ENCODE assay signal across 22 cellular contexts in genomic region chr1:29322861-29323585, GRCh38.
DNase-seq lines count a peak whose midpoint lies in the region; ATAC-seq and TF ChIP-seq lines count a peak whose summit lies in the region.
"Had no signal": no experiment of that assay in that cellular context is flagged by ENCODE, and none has a peak within 500 bp of the region (broad histone marks: within the 10 kb centered on the region; RNA-seq: fewer than 3 reads in every experiment).

No MANE protein-coding gene starts in this region.

- no peaks in the 10 kb centered on the region for H3K9me3 Mint-ChIP-seq in nephron progenitor cell
- no peaks in the 10 kb centered on the region for H3K9me3 Mint-ChIP-seq in endodermal cell
- H3K9me3 Mint-ChIP-seq: CD4-positive, CD25-positive, alpha-beta regulatory T cell; GM23338; IgD-negative memory B cell had no signal

- H3K4me1 Mint-ChIP-seq in nephron progenitor cell = peaks cover 42% of the 10 kb centered on the region
- H3K4me1 Mint-ChIP-seq in endodermal cell = peaks cover 4% of the 10 kb centered on the region
- H3K4me1 Mint-ChIP-seq: CD4-positive, CD25-positive, alpha-beta regulatory T cell had no signal

- no peaks in the 10 kb centered on the region for H3K9me3 ChIP-seq in upper lobe of right lung
- no peaks in the 10 kb centered on the region for H3K9me3 ChIP-seq in endodermal cell (ENCODE audit: control insufficient read depth, low read length)
- H3K9me3 ChIP-seq: BE2C, SK-N-SH had no signal

- no peak overlapping the region for H3K9ac ChIP-seq in endodermal cell (ENCODE audit: extremely low read depth, low read length, poor library complexity, severe bottlenecking)
- H3K9ac ChIP-seq: SK-N-SH had no signal

- H3K4me3 ChIP-seq in upper lobe of right lung (no peak overlapping the region), endodermal cell (ENCODE audit: low read length) (no peak overlapping the region)
- H3K4me3 ChIP-seq: GM23338 had no signal

- H3K27ac ChIP-seq in upper lobe of right lung (no peak overlapping the region), endodermal cell (ENCODE audit: low read depth, low read length) (no peak overlapping the region)

- TF ChIP-seq CTCF in nephron progenitor cell (IDR thresholded peaks at IDR 0.05) (no peak), upper lobe of right lung (IDR thresholded peaks at IDR 0.05) (no peak), endodermal cell (conservative IDR thresholded peaks at IDR 0.05) (no peak)

- intact Hi-C loops in upper lobe of right lung (cut with DNase I) = no loop called here

- no peaks in the 10 kb centered on the region for H3K36me3 ChIP-seq in upper lobe of right lung
- peaks cover 4% of the 10 kb centered on the region for H3K36me3 ChIP-seq in endodermal cell (ENCODE audit: control insufficient read depth, insufficient read depth, low read length)
- H3K36me3 ChIP-seq: BE2C had no signal

- peak overlapping the region; percentile 8 for H3K27ac Mint-ChIP-seq in nephron progenitor cell
- H3K27ac Mint-ChIP-seq in endodermal cell = no peak overlapping the region
- H3K27ac Mint-ChIP-seq: CD4-positive, CD25-positive, alpha-beta regulatory T cell; GM23338; IgD-negative memory B cell had no signal

- H3K27me3 ChIP-seq in upper lobe of right lung (no peaks in the 10 kb centered on the region), endodermal cell (ENCODE audit: control insufficient read depth, insufficient read depth, low read length, poor library complexity, severe bottlenecking) (no peaks in the 10 kb centered on the region)
- H3K27me3 ChIP-seq: BE2C had no signal

- H3K4me3 Mint-ChIP-seq in nephron progenitor cell (no peak overlapping the region), endodermal cell (no peak overlapping the region)
- H3K4me3 Mint-ChIP-seq: GM23338, IgD-negative memory B cell had no signal

- 90 to 98% methylated on average over 4 to 12 of the region's 12 CpGs for WGBS in endodermal cell (ENCODE audit: insufficient coverage in 1 of 2, insufficient read length in 1 of 2), 2 experiments

- DNase-seq in NCI-H1694 treated with DMSO at 0.1 percent for 48 hours (lab: John Stamatoyannopoulos, UW) (peak; percentile 68), NCI-H1694 (lab: John Stamatoyannopoulos, UW) (no peak), NOMO-1 treated with DMSO at 0.1 percent for 48 hours (lab: John Stamatoyannopoulos, UW; ENCODE audit: unreplicated experiment) (peak; percentile 9), NOMO-1 (lab: John Stamatoyannopoulos, UW; ENCODE audit: unreplicated experiment in 2 of 2) (no peak), nephron progenitor cell (no peak), upper lobe of right lung (peak; percentile 51), endodermal cell (no peak)
- DNase-seq: BE2C; CD4-positive, CD25-positive, alpha-beta regulatory T cell; COR-L47; DMS153; GDM1; Karpas-422; NCI-H187 treated with DMSO at 0.1 percent for 48 hours; NCI-H2171 treated with DMSO at 0.1 percent for 48 hours; SHP77 treated with DMSO at 0.1 percent for 48 hours; SK-N-SH; T-helper 1 cell had no signal

- H3K36me3 Mint-ChIP-seq in nephron progenitor cell (ENCODE audit: low read depth) = peaks cover 19% of the 10 kb centered on the region
- H3K36me3 Mint-ChIP-seq in endodermal cell (ENCODE audit: low read depth) = peaks cover 20% of the 10 kb centered on the region
- H3K36me3 Mint-ChIP-seq: CD4-positive, CD25-positive, alpha-beta regulatory T cell had no signal

- no peak for ATAC-seq in upper lobe of right lung
- no peak for ATAC-seq in GM21447 (IDR thresholded peaks at IDR 0.05; ENCODE audit: unreplicated experiment)
- ATAC-seq: GM23338, HCT116 had no signal

- H3K27me3 Mint-ChIP-seq in nephron progenitor cell (ENCODE audit: low read depth, poor library complexity) = no peaks in the 10 kb centered on the region
- H3K27me3 Mint-ChIP-seq in endodermal cell (ENCODE audit: insufficient read depth) = no peaks in the 10 kb centered on the region

- H3K4me1 ChIP-seq in upper lobe of right lung (no peaks in the 10 kb centered on the region), endodermal cell (ENCODE audit: control insufficient read depth, insufficient read depth, low read length) (no peaks in the 10 kb centered on the region)
- H3K4me1 ChIP-seq: BE2C had no signal

Comparison
In these comparisons a context has a peak if more than half of its experiments do, and no peak if none do; other contexts are left out.
1. DNase-seq: peak in NCI-H1694 treated with DMSO at 0.1 percent for 48 hours (single experiment), NOMO-1 treated with DMSO at 0.1 percent for 48 hours (single experiment) and upper lobe of right lung (single experiment); none in NCI-H1694 (single experiment), NOMO-1 (0 of 2), nephron progenitor cell (single experiment) and endodermal cell (single experiment).